22 cellular contexts compared by ENCODE assay signal in the genomic region with DNA sequence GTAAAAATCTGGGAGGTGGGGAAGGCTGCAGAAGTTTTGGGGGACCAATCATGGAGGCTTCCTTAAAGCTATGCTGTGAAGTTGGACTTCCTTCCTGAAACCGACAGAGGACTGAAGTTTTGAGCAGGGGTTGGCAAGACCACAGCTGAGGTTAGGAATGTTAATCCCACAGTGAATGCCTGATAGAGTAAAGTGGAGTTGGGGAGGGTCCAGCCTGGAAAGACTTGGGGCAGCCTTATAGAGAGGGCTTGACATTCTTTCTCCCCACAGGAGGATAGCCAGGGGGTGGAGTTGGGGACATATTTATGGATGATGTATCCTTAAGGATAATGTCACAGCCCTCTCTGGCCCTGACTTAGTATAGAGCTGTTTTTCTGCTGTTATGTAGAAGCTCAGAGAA.
"Had no signal": no experiment of that assay in that cellular context is flagged by ENCODE, and none has a peak within 500 bp of the region (broad histone marks: within the 10 kb centered on the region; RNA-seq: fewer than 3 reads in every experiment).

No MANE protein-coding gene starts in this region.

- H3K4me3 ChIP-seq: left lung, lower lobe of right lung, ovary, tibial nerve, uterus had no signal

- DNase-seq: hippocampal formation; immature natural killer cell; kidney; left colon; left lung; lower lobe of right lung; mammary epithelial cell; naive thymus-derived CD8-positive, alpha-beta T cell; ovary; right cardiac atrium; small intestine; stimulated activated CD4-positive, alpha-beta T cell treated with anti-CD3 and anti-CD28 coated beads, Interleukin-1b, Interleukin-23, amount 100 ng/mL, for 48 hours; stimulated activated CD4-positive, alpha-beta T cell treated with anti-CD3 and anti-CD28 coated beads, Interleukin-2, amount 100 ng/mL, for 48 hours; stimulated activated CD4-positive, alpha-beta T cell treated with anti-CD3 and anti-CD28 coated beads, Interleukin-4, amount 100 ng/mL, for 4 hours; stimulated activated CD8-positive, alpha-beta memory T cell treated with anti-CD3 and anti-CD28 coated beads, Interleukin-4, amount 100 ng/mL, for 48 hours; stimulated activated naive CD4-positive, alpha-beta T cell treated with Interleukin-2 at 50 U/mL for 16 hours; stimulated activated naive CD8-positive, alpha-beta T cell treated with anti-CD3 and anti-CD28 coated beads, Interleukin-15, amount 100 ng/mL, for 72 hours; substantia nigra; uterus had no signal

- ATAC-seq: left colon; left lung; lower lobe of right lung; naive thymus-derived CD8-positive, alpha-beta T cell; right cardiac atrium; sciatic nerve; stimulated activated memory B cell treated with anti-CD40 and anti-IgM and Interleukin-4, amounts not matched to agents 10 μg/mL and 1 μg/mL and 100 μg/mL, for 72 hours; stimulated activated naive CD8-positive, alpha-beta T cell treated with anti-CD3 and anti-CD28 coated beads, Interleukin-15, amount 100 ng/mL, for 72 hours had no signal
